Comparison of ENCODE assay signal across 1 cellular context in the genomic region with DNA sequence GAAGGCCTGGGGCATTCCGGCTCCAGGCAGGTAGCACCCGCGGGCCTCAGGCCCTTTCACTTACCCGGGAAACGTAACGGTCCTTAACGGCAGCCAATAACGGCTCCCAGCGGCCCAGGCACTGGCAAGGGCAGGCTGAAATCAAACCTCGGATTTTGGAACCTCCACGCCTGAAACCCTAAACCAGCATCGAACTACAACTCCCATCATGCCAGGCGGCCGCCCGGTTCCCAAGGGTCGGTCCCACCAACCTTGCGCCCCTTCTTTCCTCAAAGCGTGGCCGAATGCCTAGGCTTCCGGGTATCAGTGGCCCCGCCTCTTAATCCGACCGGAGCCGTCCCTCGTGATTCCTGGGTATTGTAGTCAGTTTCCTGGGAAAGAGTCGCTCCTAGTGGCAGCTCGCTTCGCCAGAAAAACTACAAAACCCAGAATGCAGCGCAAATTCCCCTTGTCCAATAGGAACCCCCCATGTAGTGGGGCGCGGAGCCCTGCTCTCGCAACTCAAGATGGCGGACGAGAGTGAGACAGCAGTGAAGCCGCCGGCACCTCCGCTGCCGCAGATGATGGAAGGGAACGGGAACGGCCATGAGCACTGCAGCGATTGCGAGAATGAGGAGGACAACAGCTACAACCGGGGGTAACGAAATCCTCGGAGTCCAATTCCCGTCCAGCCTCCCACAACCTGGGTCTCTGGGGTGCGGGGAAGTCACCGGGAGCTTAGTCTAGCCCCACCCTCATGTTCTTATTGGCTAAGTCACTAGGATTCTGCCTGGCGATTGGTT.
A peak's percentile ranks its signal among the peaks of the same experiment; 100 is the strongest.
TF ChIP-seq lines count a peak whose summit lies in the region.

NMT1 (plus strand) TSS at position 494 of the 782 bp plus-strand sequence; CDS start at position 507, 13 bp downstream.

TF ChIP-seq in HepG2, 621 proteins besides CTCF, POLR2A, EP300 and RAD21 (continued from another document and continues in another):
- TF ChIP-seq PAWR (CRISPR knock-in tag; IDR thresholded peaks at IDR 0.05; ENCODE audit: borderline replicate concordance) = 0 out of 2 replicates have a peak, but pooled peaks have one; percentile 91
- TF ChIP-seq ZSCAN12 (CRISPR knock-in tag; IDR thresholded peaks at IDR 0.05) = peak; percentile 85; the same call in 1 of the 2 replicates
- peak; percentile 23 for TF ChIP-seq NCOA2 (CRISPR knock-in tag; IDR thresholded peaks at IDR 0.05)
- TF ChIP-seq CERS6 (CRISPR knock-in tag; IDR thresholded peaks at IDR 0.05) = no peak; the same call in 1 of the 2 replicates
- TF ChIP-seq, protein P1, sequence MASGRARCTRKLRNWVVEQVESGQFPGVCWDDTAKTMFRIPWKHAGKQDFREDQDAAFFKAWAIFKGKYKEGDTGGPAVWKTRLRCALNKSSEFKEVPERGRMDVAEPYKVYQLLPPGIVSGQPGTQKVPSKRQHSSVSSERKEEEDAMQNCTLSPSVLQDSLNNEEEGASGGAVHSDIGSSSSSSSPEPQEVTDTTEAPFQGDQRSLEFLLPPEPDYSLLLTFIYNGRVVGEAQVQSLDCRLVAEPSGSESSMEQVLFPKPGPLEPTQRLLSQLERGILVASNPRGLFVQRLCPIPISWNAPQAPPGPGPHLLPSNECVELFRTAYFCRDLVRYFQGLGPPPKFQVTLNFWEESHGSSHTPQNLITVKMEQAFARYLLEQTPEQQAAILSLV (CRISPR knock-in tag; IDR thresholded peaks at IDR 0.05; ENCODE audit: borderline replicate concordance) = peak; percentile 95
- TF ChIP-seq PITX1 (CRISPR knock-in tag; IDR thresholded peaks at IDR 0.05) = peak; percentile 94
- peak; percentile 83 for TF ChIP-seq CCDC6 (CRISPR knock-in tag; IDR thresholded peaks at IDR 0.05)
- peak; percentile 11 for TF ChIP-seq BHLHE40 (IDR thresholded peaks at IDR 0.05; ENCODE audit: low read length)
- TF ChIP-seq, protein P2, sequence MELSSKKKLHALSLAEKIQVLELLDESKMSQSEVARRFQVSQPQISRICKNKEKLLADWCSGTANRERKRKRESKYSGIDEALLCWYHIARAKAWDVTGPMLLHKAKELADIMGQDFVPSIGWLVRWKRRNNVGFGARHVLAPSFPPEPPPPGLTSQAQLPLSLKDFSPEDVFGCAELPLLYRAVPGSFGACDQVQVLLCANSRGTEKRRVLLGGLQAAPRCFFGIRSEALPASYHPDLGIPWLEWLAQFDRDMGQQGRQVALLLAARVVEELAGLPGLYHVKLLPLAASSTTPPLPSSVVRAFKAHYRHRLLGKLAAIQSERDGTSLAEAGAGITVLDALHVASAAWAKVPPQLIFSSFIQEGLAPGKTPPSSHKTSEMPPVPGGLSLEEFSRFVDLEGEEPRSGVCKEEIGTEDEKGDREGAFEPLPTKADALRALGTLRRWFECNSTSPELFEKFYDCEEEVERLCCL (CRISPR knock-in tag; IDR thresholded peaks at IDR 0.05; ENCODE audit: borderline replicate concordance) = no peak
- TF ChIP-seq, protein P3, sequence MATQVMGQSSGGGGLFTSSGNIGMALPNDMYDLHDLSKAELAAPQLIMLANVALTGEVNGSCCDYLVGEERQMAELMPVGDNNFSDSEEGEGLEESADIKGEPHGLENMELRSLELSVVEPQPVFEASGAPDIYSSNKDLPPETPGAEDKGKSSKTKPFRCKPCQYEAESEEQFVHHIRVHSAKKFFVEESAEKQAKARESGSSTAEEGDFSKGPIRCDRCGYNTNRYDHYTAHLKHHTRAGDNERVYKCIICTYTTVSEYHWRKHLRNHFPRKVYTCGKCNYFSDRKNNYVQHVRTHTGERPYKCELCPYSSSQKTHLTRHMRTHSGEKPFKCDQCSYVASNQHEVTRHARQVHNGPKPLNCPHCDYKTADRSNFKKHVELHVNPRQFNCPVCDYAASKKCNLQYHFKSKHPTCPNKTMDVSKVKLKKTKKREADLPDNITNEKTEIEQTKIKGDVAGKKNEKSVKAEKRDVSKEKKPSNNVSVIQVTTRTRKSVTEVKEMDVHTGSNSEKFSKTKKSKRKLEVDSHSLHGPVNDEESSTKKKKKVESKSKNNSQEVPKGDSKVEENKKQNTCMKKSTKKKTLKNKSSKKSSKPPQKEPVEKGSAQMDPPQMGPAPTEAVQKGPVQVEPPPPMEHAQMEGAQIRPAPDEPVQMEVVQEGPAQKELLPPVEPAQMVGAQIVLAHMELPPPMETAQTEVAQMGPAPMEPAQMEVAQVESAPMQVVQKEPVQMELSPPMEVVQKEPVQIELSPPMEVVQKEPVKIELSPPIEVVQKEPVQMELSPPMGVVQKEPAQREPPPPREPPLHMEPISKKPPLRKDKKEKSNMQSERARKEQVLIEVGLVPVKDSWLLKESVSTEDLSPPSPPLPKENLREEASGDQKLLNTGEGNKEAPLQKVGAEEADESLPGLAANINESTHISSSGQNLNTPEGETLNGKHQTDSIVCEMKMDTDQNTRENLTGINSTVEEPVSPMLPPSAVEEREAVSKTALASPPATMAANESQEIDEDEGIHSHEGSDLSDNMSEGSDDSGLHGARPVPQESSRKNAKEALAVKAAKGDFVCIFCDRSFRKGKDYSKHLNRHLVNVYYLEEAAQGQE (IDR thresholded peaks at IDR 0.05; ENCODE audit: borderline replicate concordance in 1 of 2, low read depth in 1 of 2, low read length in 2 of 2) = peak in 1 of 2 experiments; percentile 65; a peak in 1 of 4 replicates
- TF ChIP-seq MAFF (IDR thresholded peaks at IDR 0.05; ENCODE audit: low read depth, low read length) = 0 out of 2 replicates have a peak, but pooled peaks have one; percentile 1
- TF ChIP-seq ZNF513 (CRISPR knock-in tag; conservative IDR thresholded peaks at IDR 0.05) = peak; percentile 87; the same call in 1 of the 2 replicates
- peak; percentile 80 for TF ChIP-seq SIX1 (CRISPR knock-in tag; IDR thresholded peaks at IDR 0.05; ENCODE audit: borderline replicate concordance)
- TF ChIP-seq, protein P4, sequence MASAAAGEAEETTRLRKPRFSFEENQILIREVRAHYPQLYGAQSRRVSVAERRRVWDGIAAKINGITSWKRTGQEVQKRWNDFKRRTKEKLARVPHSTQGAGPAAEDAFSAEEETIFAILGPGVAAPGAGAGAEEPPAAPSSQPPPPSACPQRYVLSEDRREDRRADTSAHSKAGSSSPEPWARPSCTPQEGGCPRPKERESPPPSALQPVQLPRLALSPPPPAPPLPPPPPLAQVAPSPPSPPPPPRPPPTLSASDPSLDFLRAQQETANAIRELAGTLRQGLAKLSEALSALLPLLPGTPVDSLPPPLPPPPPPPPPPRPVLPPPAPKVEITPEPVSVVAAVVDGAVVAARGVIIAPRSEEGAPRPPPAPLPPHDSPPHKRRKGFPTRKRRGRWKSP (CRISPR knock-in tag; IDR thresholded peaks at IDR 0.05) = peak; percentile 72
- TF ChIP-seq ZNF746 (CRISPR knock-in tag; IDR thresholded peaks at IDR 0.05) = 0 out of 2 replicates have a peak, but pooled peaks have one; percentile 35
- TF ChIP-seq SUZ12 (IDR thresholded peaks at IDR 0.05; ENCODE audit: low read depth, low read length) = peak; percentile 94
- TF ChIP-seq HNF1B (CRISPR knock-in tag; IDR thresholded peaks at IDR 0.05) = peak; percentile 88
- peak; percentile 89 for TF ChIP-seq YEATS2 (CRISPR knock-in tag; IDR thresholded peaks at IDR 0.05; ENCODE audit: borderline replicate concordance)
- peak; percentile 34; the same call in 1 of the 2 replicates for TF ChIP-seq ZNF768 (CRISPR knock-in tag; IDR thresholded peaks at IDR 0.05)
- TF ChIP-seq FOXK2 (IDR thresholded peaks at IDR 0.05) = peak; percentile 28; the same call in 1 of the 2 replicates
- no peak for TF ChIP-seq ATF7 (IDR thresholded peaks at IDR 0.05)
- 0 out of 2 replicates have a peak, but pooled peaks have one; percentile 50 for TF ChIP-seq ATF7 (CRISPR knock-in tag; IDR thresholded peaks at IDR 0.05)
- no peak for TF ChIP-seq TCF12 (IDR thresholded peaks at IDR 0.05)
- TF ChIP-seq TCF12 (CRISPR knock-in tag; IDR thresholded peaks at IDR 0.05) = 0 out of 2 replicates have a peak, but pooled peaks have one; percentile 4
- peak; percentile 86 for TF ChIP-seq PHF20 (CRISPR knock-in tag; IDR thresholded peaks at IDR 0.05)
- TF ChIP-seq SAFB2 (CRISPR knock-in tag; IDR thresholded peaks at IDR 0.05; ENCODE audit: borderline replicate concordance, low read depth) = peak; percentile 81
- TF ChIP-seq ZNF615 (CRISPR knock-in tag; IDR thresholded peaks at IDR 0.05; ENCODE audit: borderline replicate concordance) = 0 out of 2 replicates have a peak, but pooled peaks have one; percentile 96
- TF ChIP-seq, protein P5, sequence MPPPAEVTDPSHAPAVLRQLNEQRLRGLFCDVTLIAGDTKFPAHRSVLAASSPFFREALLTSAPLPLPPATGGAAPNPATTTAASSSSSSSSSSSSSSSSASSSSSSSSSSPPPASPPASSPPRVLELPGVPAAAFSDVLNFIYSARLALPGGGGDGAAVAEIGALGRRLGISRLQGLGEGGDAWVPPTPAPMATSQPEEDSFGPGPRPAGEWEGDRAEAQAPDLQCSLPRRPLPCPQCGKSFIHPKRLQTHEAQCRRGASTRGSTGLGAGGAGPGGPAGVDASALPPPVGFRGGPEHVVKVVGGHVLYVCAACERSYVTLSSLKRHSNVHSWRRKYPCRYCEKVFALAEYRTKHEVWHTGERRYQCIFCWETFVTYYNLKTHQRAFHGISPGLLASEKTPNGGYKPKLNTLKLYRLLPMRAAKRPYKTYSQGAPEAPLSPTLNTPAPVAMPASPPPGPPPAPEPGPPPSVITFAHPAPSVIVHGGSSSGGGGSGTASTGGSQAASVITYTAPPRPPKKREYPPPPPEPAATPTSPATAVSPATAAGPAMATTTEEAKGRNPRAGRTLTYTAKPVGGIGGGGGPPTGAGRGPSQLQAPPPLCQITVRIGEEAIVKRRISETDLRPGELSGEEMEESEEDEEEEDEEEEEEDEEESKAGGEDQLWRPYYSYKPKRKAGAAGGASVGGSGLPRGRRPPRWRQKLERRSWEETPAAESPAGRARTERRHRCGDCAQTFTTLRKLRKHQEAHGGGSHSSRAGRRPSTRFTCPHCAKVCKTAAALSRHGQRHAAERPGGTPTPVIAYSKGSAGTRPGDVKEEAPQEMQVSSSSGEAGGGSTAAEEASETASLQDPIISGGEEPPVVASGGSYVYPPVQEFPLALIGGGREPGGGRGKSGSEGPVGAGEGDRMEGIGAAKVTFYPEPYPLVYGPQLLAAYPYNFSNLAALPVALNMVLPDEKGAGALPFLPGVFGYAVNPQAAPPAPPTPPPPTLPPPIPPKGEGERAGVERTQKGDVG (CRISPR knock-in tag; IDR thresholded peaks at IDR 0.05; ENCODE audit: borderline replicate concordance) = no peak; the same call in 1 of the 2 replicates
- TF ChIP-seq, protein P6, sequence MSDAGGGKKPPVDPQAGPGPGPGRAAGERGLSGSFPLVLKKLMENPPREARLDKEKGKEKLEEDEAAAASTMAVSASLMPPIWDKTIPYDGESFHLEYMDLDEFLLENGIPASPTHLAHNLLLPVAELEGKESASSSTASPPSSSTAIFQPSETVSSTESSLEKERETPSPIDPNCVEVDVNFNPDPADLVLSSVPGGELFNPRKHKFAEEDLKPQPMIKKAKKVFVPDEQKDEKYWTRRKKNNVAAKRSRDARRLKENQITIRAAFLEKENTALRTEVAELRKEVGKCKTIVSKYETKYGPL (CRISPR knock-in tag; IDR thresholded peaks at IDR 0.05) = peak; percentile 53; the same call in 1 of the 2 replicates
- no peak for TF ChIP-seq ZNF512B (CRISPR knock-in tag; IDR thresholded peaks at IDR 0.05; ENCODE audit: borderline replicate concordance)
- no peak for TF ChIP-seq ZBTB7A (CRISPR knock-in tag; IDR thresholded peaks at IDR 0.05)
- TF ChIP-seq YY1 (IDR thresholded peaks at IDR 0.05; ENCODE audit: insufficient read depth, insufficient replicate concordance, low read depth, low read length) = peak; percentile 98
- TF ChIP-seq MTA1 (CRISPR knock-in tag; IDR thresholded peaks at IDR 0.05; ENCODE audit: borderline replicate concordance) = peak; percentile 79; the same call in 1 of the 2 replicates
- peak; percentile 56; the same call in 1 of the 2 replicates for TF ChIP-seq ZNF761 (CRISPR knock-in tag; conservative IDR thresholded peaks at IDR 0.05)
- peak; percentile 69; the same call in 1 of the 2 replicates for TF ChIP-seq MEIS1 (CRISPR knock-in tag; IDR thresholded peaks at IDR 0.05; ENCODE audit: borderline replicate concordance)
